ENCODE assay signal across 12 cellular contexts in the genomic region with DNA sequence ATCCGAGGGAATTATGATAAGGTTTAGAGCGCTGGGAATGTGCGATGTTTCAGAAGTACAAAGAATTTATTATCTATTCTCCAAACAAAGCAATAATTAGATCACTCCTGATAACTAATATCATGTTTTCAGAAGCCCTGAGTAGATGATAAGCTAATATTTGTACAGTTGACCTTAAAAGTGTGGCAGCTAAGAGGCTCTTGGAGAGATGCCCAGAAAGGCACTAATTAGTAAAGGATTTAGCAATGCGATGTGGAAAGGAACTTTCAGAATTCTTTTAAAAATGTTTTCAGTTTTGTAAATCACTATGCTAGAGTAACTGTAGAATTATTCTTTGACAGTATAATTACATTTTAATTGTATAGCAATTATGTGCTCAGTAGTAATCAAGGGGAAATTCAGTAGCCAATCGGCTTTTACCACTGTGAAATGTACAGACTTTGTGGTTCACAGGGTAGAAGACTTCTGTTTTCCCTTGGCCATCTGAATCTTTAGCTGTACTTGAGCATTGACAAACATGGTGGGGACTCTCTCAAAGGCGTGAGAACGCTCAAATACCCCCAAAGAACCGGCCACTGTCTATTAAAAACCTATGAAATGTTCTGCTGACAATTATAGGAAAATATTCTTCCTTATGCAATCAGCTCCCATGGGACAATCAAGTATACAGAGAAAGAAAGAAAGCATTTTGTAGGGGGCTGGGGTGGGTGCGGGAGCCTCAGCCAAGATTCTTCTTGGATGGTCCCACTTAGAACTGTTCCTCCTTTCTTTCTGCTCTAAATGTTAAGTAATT.
DNase-seq lines count a peak whose midpoint lies in the region; ATAC-seq, FAIRE-seq and TF ChIP-seq lines count a peak whose summit lies in the region.
"Had no signal": no experiment of that assay in that cellular context is flagged by ENCODE, and none has a peak within 500 bp of the region (broad histone marks: within the 10 kb centered on the region; RNA-seq: fewer than 3 reads in every experiment).

No MANE protein-coding gene starts in this region.

- no peaks in the 10 kb centered on the region for H3K4me1 ChIP-seq in astrocyte (ENCODE audit: insufficient read depth, low read length)

- no peak overlapping the region for H2AFZ ChIP-seq in astrocyte (ENCODE audit: low read depth, low read length)

- no peak for ATAC-seq in HG03159 (IDR thresholded peaks at IDR 0.05; ENCODE audit: unreplicated experiment)
- no peak for ATAC-seq in GM18505 (IDR thresholded peaks at IDR 0.05; ENCODE audit: unreplicated experiment)
- ATAC-seq in T-cell (replicated peaks in 1 of 4): no peak
- ATAC-seq: activated T-cell treated with anti-CD3 and anti-CD28 coated beads, Interleukin-2, amount 50 U/mL, for 4 hours had no signal

- H3K36me3 ChIP-seq in astrocyte (ENCODE audit: insufficient read depth, low read length): no peaks in the 10 kb centered on the region

- no peak overlapping the region for H3K27ac ChIP-seq in astrocyte (ENCODE audit: low read depth, low read length)
- H3K27ac ChIP-seq: VCaP had no signal

- H3K27me3 Mint-ChIP-seq in astrocyte (ENCODE audit: low read depth, unreplicated experiment): peaks cover 27% of the 10 kb centered on the region
- H3K27me3 Mint-ChIP-seq in activated T-helper 1 cell treated with anti-CD3 and anti-CD28 coated beads, Interleukin-12 subunit alpha, Interleukin-12 subunit beta, Interleukin-2, Interleukin-4 antibody, amounts not matched to agents 30 ng/mL and 10 ng/mL and 1 ng/mL, durations not matched to agents 14 hours and 24 hours and 36 hours (ENCODE audit: insufficient read depth): peaks cover 5% of the 10 kb centered on the region
- H3K27me3 Mint-ChIP-seq in T-cell: peaks cover 14 to 20% of the 10 kb centered on the region in 2 donors

- H3K4me2 ChIP-seq in astrocyte (ENCODE audit: low read length): no peak overlapping the region

- POLR2A ChIA-PET in T-cell (lab: Charles Lee): no interaction called here

- H4K20me1 ChIP-seq in astrocyte (ENCODE audit: insufficient read depth, low read length): no peaks in the 10 kb centered on the region

- H3K4me1 Mint-ChIP-seq in astrocyte (ENCODE audit: low read depth, unreplicated experiment) (peaks cover 15% of the 10 kb centered on the region), T-cell (no peaks in the 10 kb centered on the region)
- H3K4me1 Mint-ChIP-seq in activated T-helper 1 cell treated with anti-CD3 and anti-CD28 coated beads, Interleukin-12 subunit alpha, Interleukin-12 subunit beta, Interleukin-2, Interleukin-4 antibody, amounts not matched to agents 30 ng/mL and 10 ng/mL and 1 ng/mL, durations not matched to agents 14 hours and 24 hours and 36 hours (ENCODE audit: low read depth): peaks cover 4% of the 10 kb centered on the region

- no peak overlapping the region for H3K9ac ChIP-seq in astrocyte (ENCODE audit: low read length)

- H3K4me3 ChIP-seq in astrocyte (ENCODE audit: insufficient read depth, low read depth, low read length): no peak overlapping the region

- no peak overlapping the region for H3K27ac Mint-ChIP-seq in astrocyte (ENCODE audit: unreplicated experiment)
- H3K27ac Mint-ChIP-seq in activated T-helper 1 cell treated with anti-CD3 and anti-CD28 coated beads, Interleukin-12 subunit alpha, Interleukin-12 subunit beta, Interleukin-2, Interleukin-4 antibody, amounts not matched to agents 30 ng/mL and 10 ng/mL and 1 ng/mL, durations not matched to agents 14 hours and 24 hours and 36 hours: no peak overlapping the region
- H3K27ac Mint-ChIP-seq in T-cell: no peak overlapping the region

- peaks cover 10% of the 10 kb centered on the region for H3K27me3 ChIP-seq in astrocyte (ENCODE audit: insufficient read depth, low read length)

- CTCF ChIA-PET in T-cell (lab: Charles Lee): interaction anchor here in 1 of 2 donors (0.5 kb wide), 1 partner anchor 364 kb away, joined by 4 read pairs; no protein-coding TSS in a partner anchor

- H3K79me2 ChIP-seq in astrocyte (ENCODE audit: insufficient read depth, low read length): no peaks in the 10 kb centered on the region

- H3K4me3 Mint-ChIP-seq in astrocyte (ENCODE audit: unreplicated experiment) (no peak overlapping the region), T-cell (no peak overlapping the region)
- no peak overlapping the region for H3K4me3 Mint-ChIP-seq in activated T-helper 1 cell treated with anti-CD3 and anti-CD28 coated beads, Interleukin-12 subunit alpha, Interleukin-12 subunit beta, Interleukin-2, Interleukin-4 antibody, amounts not matched to agents 30 ng/mL and 10 ng/mL and 1 ng/mL, durations not matched to agents 14 hours and 24 hours and 36 hours
- H3K4me3 Mint-ChIP-seq: activated T-cell treated with anti-CD3 and anti-CD28 coated beads, Interleukin-2, amount 50 U/mL, for 4 hours had no signal

- H3K9me3 Mint-ChIP-seq in astrocyte (ENCODE audit: unreplicated experiment) (peaks cover 1% of the 10 kb centered on the region), T-cell (no peaks in the 10 kb centered on the region)
- H3K9me3 Mint-ChIP-seq in activated T-helper 1 cell treated with anti-CD3 and anti-CD28 coated beads, Interleukin-12 subunit alpha, Interleukin-12 subunit beta, Interleukin-2, Interleukin-4 antibody, amounts not matched to agents 30 ng/mL and 10 ng/mL and 1 ng/mL, durations not matched to agents 14 hours and 24 hours and 36 hours: no peaks in the 10 kb centered on the region
- H3K9me3 Mint-ChIP-seq: activated T-cell treated with anti-CD3 and anti-CD28 coated beads, Interleukin-2, amount 50 U/mL, for 4 hours had no signal

- TF ChIP-seq POLR2A in GM18505 (IDR thresholded peaks at IDR 0.05; ENCODE audit: borderline replicate concordance, extremely low read depth, insufficient read depth, insufficient read length): no peak

- no peaks in the 10 kb centered on the region for H3K9me3 ChIP-seq in astrocyte (ENCODE audit: insufficient read depth, low read depth, low read length)

- FAIRE-seq in astrocyte (lab: Jason Lieb, UNC): no peak
- FAIRE-seq: RCC 7860 had no signal

- TF ChIP-seq CTCF in astrocyte (IDR thresholded peaks at IDR 0.05; ENCODE audit: insufficient read depth, low read depth, low read length): no peak

- H3K36me3 Mint-ChIP-seq in astrocyte (ENCODE audit: low read depth, unreplicated experiment) (peaks cover 2% of the 10 kb centered on the region), T-cell (no peaks in the 10 kb centered on the region)
- no peaks in the 10 kb centered on the region for H3K36me3 Mint-ChIP-seq in activated T-helper 1 cell treated with anti-CD3 and anti-CD28 coated beads, Interleukin-12 subunit alpha, Interleukin-12 subunit beta, Interleukin-2, Interleukin-4 antibody, amounts not matched to agents 30 ng/mL and 10 ng/mL and 1 ng/mL, durations not matched to agents 14 hours and 24 hours and 36 hours (ENCODE audit: low read depth)

- peak; percentile 48 for DNase-seq in DMS53 (lab: John Stamatoyannopoulos, UW)
- peak; percentile 37 for DNase-seq in NCI-H2029 (lab: John Stamatoyannopoulos, UW)
- peak; percentile 12 for DNase-seq in astrocyte (ENCODE audit: low read depth)
- peak; percentile 12 for DNase-seq in kidney tubule cell (ENCODE audit: low spot score)
- no peak for DNase-seq in activated T-helper 1 cell treated with anti-CD3 and anti-CD28 coated beads, Interleukin-12 subunit alpha, Interleukin-12 subunit beta, Interleukin-2, Interleukin-4 antibody, amounts not matched to agents 30 ng/mL and 10 ng/mL and 1 ng/mL, durations not matched to agents 14 hours and 24 hours and 36 hours (ENCODE audit: low spot score)
- DNase-seq in T-cell: no peak
- DNase-seq: activated T-cell treated with anti-CD3 and anti-CD28 coated beads, Interleukin-2, amount 50 U/mL, for 4 hours; cerebellar nuclear complex had no signal

- intact Hi-C loops in activated T-helper 1 cell treated with anti-CD3 and anti-CD28 coated beads, Interleukin-12 subunit alpha, Interleukin-12 subunit beta, Interleukin-2, Interleukin-4 antibody, amounts not matched to agents 30 ng/mL and 10 ng/mL and 1 ng/mL, durations not matched to agents 14 hours and 24 hours and 36 hours (cut with micrococcal nuclease): no loop called here

Comparison
In these comparisons a context has a peak if more than half of its experiments do, and no peak if none do; other contexts are left out.
1. DNase-seq: peak in DMS53 (single experiment), NCI-H2029 (single experiment), astrocyte (single experiment) and kidney tubule cell (single experiment); none in activated T-helper 1 cell treated with anti-CD3 and anti-CD28 coated beads, Interleukin-12 subunit alpha, Interleukin-12 subunit beta, Interleukin-2, Interleukin-4 antibody, amounts not matched to agents 30 ng/mL and 10 ng/mL and 1 ng/mL, durations not matched to agents 14 hours and 24 hours and 36 hours (single experiment) and T-cell (0 of 34).